ENCODE assay signal across 16 cellular contexts in the genomic region with DNA sequence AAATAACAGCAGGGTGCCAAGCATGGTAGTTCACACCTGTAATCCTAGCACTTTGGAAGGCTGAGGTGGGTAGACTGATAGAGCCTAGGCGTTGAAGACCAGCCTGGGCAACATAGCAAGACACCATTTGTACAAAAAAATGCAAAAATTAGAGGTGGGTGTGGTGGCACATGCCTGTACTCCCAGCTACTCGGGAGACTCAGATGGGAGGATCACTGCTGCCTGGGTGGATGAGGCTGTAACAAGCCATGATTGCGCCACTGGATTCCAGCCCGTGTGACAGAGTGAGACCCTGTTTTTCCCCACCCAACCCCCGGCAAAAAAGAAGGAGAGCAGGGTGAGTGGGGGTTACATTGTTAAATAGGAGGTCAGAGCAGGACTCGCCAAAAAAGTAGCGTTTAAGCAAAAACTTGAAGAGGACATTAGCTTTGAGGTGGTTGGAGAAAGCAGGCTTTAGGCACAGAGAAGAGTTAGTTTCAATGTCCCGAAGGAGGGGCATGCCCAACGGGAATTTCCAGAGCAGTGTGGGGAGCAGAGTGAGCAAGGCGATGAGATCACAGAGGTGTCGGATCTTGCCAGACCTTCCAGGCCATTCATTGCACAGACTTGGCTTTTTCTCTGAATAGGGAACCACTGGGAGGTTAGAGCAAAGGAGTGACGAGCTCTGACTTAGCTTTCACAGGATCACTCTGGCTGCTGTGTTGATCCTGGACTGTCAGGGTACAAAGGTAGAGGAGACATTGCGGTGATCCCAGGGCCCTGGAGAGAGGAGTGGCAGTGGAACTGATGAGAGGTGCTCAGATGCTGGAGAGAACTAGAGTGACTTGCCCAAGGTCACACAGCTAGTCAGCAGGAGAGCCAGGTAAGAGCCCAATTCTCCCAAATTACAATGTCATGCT.
DNase-seq lines count a peak whose midpoint lies in the region; ATAC-seq, FAIRE-seq and TF ChIP-seq lines count a peak whose summit lies in the region.
"Had no signal": no experiment of that assay in that cellular context is flagged by ENCODE, and none has a peak within 500 bp of the region (broad histone marks: within the 10 kb centered on the region; RNA-seq: fewer than 3 reads in every experiment).

No MANE protein-coding gene starts in this region.

- no peaks in the 10 kb centered on the region for H3K4me1 Mint-ChIP-seq in CD8-positive, alpha-beta memory T cell
- H3K4me1 Mint-ChIP-seq: naive thymus-derived CD4-positive, alpha-beta T cell had no signal

- H3K36me3 Mint-ChIP-seq in CD8-positive, alpha-beta memory T cell, result no peaks in the 10 kb centered on the region
- H3K36me3 Mint-ChIP-seq: naive thymus-derived CD4-positive, alpha-beta T cell had no signal

- H3K4me3 Mint-ChIP-seq in CD8-positive, alpha-beta memory T cell, result no peak overlapping the region
- H3K4me3 Mint-ChIP-seq: naive thymus-derived CD4-positive, alpha-beta T cell had no signal

- H3K27ac ChIP-seq in RWPE1 (peak overlapping the region; percentile 7; the same call in 1 of the 2 replicates), pancreas (peak overlapping the region in 2 of 4 donors; percentile 41 to 52), ascending aorta (no peak overlapping the region)
- no peak overlapping the region for H3K27ac ChIP-seq in CD8-positive, alpha-beta memory T cell (ENCODE audit: low read depth, low read length)

- H3K36me3 ChIP-seq in pancreas, result no peaks in the 10 kb centered on the region
- no peaks in the 10 kb centered on the region for H3K36me3 ChIP-seq in CD8-positive, alpha-beta memory T cell (ENCODE audit: insufficient read depth, low read length)
- no peaks in the 10 kb centered on the region for H3K36me3 ChIP-seq in ascending aorta
- H3K36me3 ChIP-seq: BE2C had no signal

- H3K27ac Mint-ChIP-seq in CD8-positive, alpha-beta memory T cell, result no peak overlapping the region
- H3K27ac Mint-ChIP-seq: naive thymus-derived CD4-positive, alpha-beta T cell had no signal

- ATAC-seq in pancreas, result peak in 3 of 4 donors; percentile 59 to 88 (median 74)
- no peak for ATAC-seq in GM19328 (IDR thresholded peaks at IDR 0.05; ENCODE audit: unreplicated experiment)
- ATAC-seq: activated CD4-positive, CD25-positive, alpha-beta regulatory T cell treated with anti-CD3 and anti-CD28 coated beads, Interleukin-2, amount 50 U/mL, for 24 hours; naive thymus-derived CD4-positive, alpha-beta T cell had no signal

- CTCF ChIA-PET in RWPE1 (lab: Yijun Ruan, JAX), result interaction anchor here (0.6 to 1.0 kb wide), 2 partner anchors 15 to 31 kb away, joined by 3 to 5 read pairs; no protein-coding TSS in a partner anchor
- CTCF ChIA-PET in CD8-positive, alpha-beta memory T cell (lab: Charles Lee), result no interaction called here

- 64 to 67% methylated on average over 13 of the region's 13 CpGs for WGBS in pancreas, 2 donors

- POLR2A ChIA-PET in RWPE1 (lab: Yijun Ruan, JAX; ENCODE audit: low non-redundant PET), result no interaction called here
- POLR2A ChIA-PET in CD8-positive, alpha-beta memory T cell (lab: Charles Lee), result no interaction called here

- no peak for FAIRE-seq in pancreas (lab: Jason Lieb, UNC)

- H3K4me3 ChIP-seq in fibroblast of mammary gland (ENCODE audit: control insufficient read depth, low read depth, low read length), result no peak overlapping the region
- no peak overlapping the region for H3K4me3 ChIP-seq in pancreas
- H3K4me3 ChIP-seq in CD8-positive, alpha-beta memory T cell (ENCODE audit: low read length), result no peak overlapping the region
- H3K4me3 ChIP-seq in ascending aorta, result no peak overlapping the region

- peak; percentile 54 for DNase-seq in EL
- DNase-seq in RWPE1 (ENCODE audit: low spot score), result peak; percentile 34
- DNase-seq in fibroblast of mammary gland (ENCODE audit: low read depth), result peak; percentile 71
- DNase-seq in pancreas, result no peak
- DNase-seq in inferior parietal cortex (ENCODE audit: extremely low spot score), result no peak
- no peak for DNase-seq in CD8-positive, alpha-beta memory T cell
- DNase-seq in ascending aorta (ENCODE audit: low spot score in 2 of 2), result no peak
- DNase-seq: activated gamma-delta T cell; BE2C; erythroblast; hippocampal formation; naive thymus-derived CD4-positive, alpha-beta T cell; NCI-H774; substantia nigra had no signal

- TF ChIP-seq CTCF in RWPE1 (conservative IDR thresholded peaks at IDR 0.05; ENCODE audit: low read depth), result no peak
- no peak for TF ChIP-seq CTCF in fibroblast of mammary gland (conservative IDR thresholded peaks at IDR 0.05; ENCODE audit: control insufficient read depth, insufficient read depth, low read depth, low read length)
- TF ChIP-seq CTCF in pancreas (IDR thresholded peaks at IDR 0.05), result no peak
- TF ChIP-seq CTCF in ascending aorta (IDR thresholded peaks at IDR 0.05), result no peak

- intact Hi-C loops in pancreas (cut with DNase I), result no loop called here
- intact Hi-C loops in ascending aorta (cut with DNase I), result no loop called here

- no peaks in the 10 kb centered on the region for H3K9me3 Mint-ChIP-seq in CD8-positive, alpha-beta memory T cell

- H3K27me3 ChIP-seq in pancreas (no peaks in the 10 kb centered on the region), ascending aorta (no peaks in the 10 kb centered on the region)
- no peaks in the 10 kb centered on the region for H3K27me3 ChIP-seq in CD8-positive, alpha-beta memory T cell (ENCODE audit: insufficient read depth, low read length, poor library complexity, severe bottlenecking)
- H3K27me3 ChIP-seq: BE2C had no signal

- H3K9me3 ChIP-seq in pancreas (no peaks in the 10 kb centered on the region), ascending aorta (no peaks in the 10 kb centered on the region)
- H3K9me3 ChIP-seq in CD8-positive, alpha-beta memory T cell (ENCODE audit: low read length), result no peaks in the 10 kb centered on the region
- H3K9me3 ChIP-seq: BE2C had no signal

- H3K4me1 ChIP-seq in pancreas (no peaks in the 10 kb centered on the region), ascending aorta (no peaks in the 10 kb centered on the region)
- H3K4me1 ChIP-seq in CD8-positive, alpha-beta memory T cell (ENCODE audit: insufficient read depth, low read length), result no peaks in the 10 kb centered on the region
- H3K4me1 ChIP-seq: BE2C had no signal

- peaks cover 0 to 4% of the 10 kb centered on the region in 2 donors for H3K27me3 Mint-ChIP-seq in CD8-positive, alpha-beta memory T cell

Comparison
In these comparisons a context has a peak if more than half of its experiments do, and no peak if none do; other contexts are left out.
1. DNase-seq: peak in EL (single experiment), RWPE1 (single experiment) and fibroblast of mammary gland (single experiment); none in pancreas (0 of 6), inferior parietal cortex (single experiment), CD8-positive, alpha-beta memory T cell (0 of 5) and ascending aorta (0 of 2).